In genomic region chr11:56577621-56578020, GRCh38 we compare ENCODE assay signal across 8 cellular contexts. TPM values are rescaled to one million over a fixed set of nuclear protein-coding genes. Genes with fewer than 3 reads are reported as not detected.
"Had no signal": no experiment of that assay in that cellular context is flagged by ENCODE, and none has a peak within 500 bp of the region (broad histone marks: within the 10 kb centered on the region; RNA-seq: fewer than 3 reads in every experiment).

Gene OR5M10, minus strand, starts transcription at chr11:56577721. Its CDS starts 0 bp downstream, at chr11:56577721.

- ATAC-seq: GM12878 had no signal

- DNase-seq: GDM1, GF-D8 had no signal

- FAIRE-seq: G401.6, GM12878, GM12891, GM12892, GM18507 had no signal

- H3K4me3 ChIP-seq: GM12878 had no signal

RNA-seq across cellular contexts. Expression of gene OR5M10, which starts in this region (rescaled TPM):
- total RNA-seq: G401, GM12878 had no signal
- polyA plus RNA-seq: GM12878 had no signal
